In genomic region chr15:41885841-41886240, GRCh38 we compare ENCODE assay signal across 24 cellular contexts. TPM values are rescaled to one million over a fixed set of nuclear protein-coding genes. Genes with fewer than 3 reads are reported as not detected.
DNase-seq lines count a peak whose midpoint lies in the region; ATAC-seq, FAIRE-seq and TF ChIP-seq lines count a peak whose summit lies in the region.
"Had no signal": no experiment of that assay in that cellular context is flagged by ENCODE, and none has a peak within 500 bp of the region (broad histone marks: within the 10 kb centered on the region; RNA-seq: fewer than 3 reads in every experiment).

No MANE protein-coding gene starts in this region.

- H3K9ac ChIP-seq in IMR-90 (ENCODE audit: low read depth, low read length): no peak overlapping the region
- no peak overlapping the region for H3K9ac ChIP-seq in kidney (ENCODE audit: low read length in 2 of 2)
- H3K9ac ChIP-seq in neuronal stem cell (ENCODE audit: low read depth, low read length, poor library complexity): no peak overlapping the region
- H3K9ac ChIP-seq: BLaER1 treated with 17β-estradiol and CSF1 and Interleukin-3, amounts not matched to agents 10 nM and 100 nM had no signal

- no peak overlapping the region for H4K5ac ChIP-seq in IMR-90 (ENCODE audit: low read depth, low read length)

- H3K36me3 ChIP-seq in IMR-90 (ENCODE audit: control insufficient read depth, insufficient read depth, low read length) (no peaks in the 10 kb centered on the region), kidney (ENCODE audit: control insufficient read depth in 1 of 2, insufficient read depth in 2 of 2, low read length in 2 of 2) (no peaks in the 10 kb centered on the region), neuronal stem cell (replicated peaks in 1 of 2; ENCODE audit: control insufficient read depth in 2 of 2, insufficient read depth in 2 of 2, low read length in 2 of 2) (no peaks in the 10 kb centered on the region)
- H3K36me3 ChIP-seq: BLaER1 treated with 17β-estradiol and CSF1 and Interleukin-3, amounts not matched to agents 10 nM and 100 nM had no signal

- peaks cover 8% of the 10 kb centered on the region; the same call in 1 of the 2 replicates for H4K20me1 ChIP-seq in IMR-90 (ENCODE audit: insufficient read depth, low read length)

- H3K27ac ChIP-seq in IMR-90 (ENCODE audit: insufficient read depth, low read length): no peak overlapping the region
- no peak overlapping the region for H3K27ac ChIP-seq in kidney (ENCODE audit: low read depth in 2 of 2, low read length in 2 of 2)
- no peak overlapping the region for H3K27ac ChIP-seq in neuronal stem cell (replicated peaks; ENCODE audit: low read length)
- H3K27ac ChIP-seq: 22Rv1; A549; BLaER1 treated with 17β-estradiol and CSF1 and Interleukin-3, amounts not matched to agents 10 nM and 100 nM; C4-2B had no signal

- ATAC-seq in IMR-90 (ENCODE audit: low read depth) (no peak), HG03354 (IDR thresholded peaks at IDR 0.05; ENCODE audit: poor library complexity, severe bottlenecking, unreplicated experiment) (no peak)
- ATAC-seq in activated naive CD4-positive, alpha-beta T cell treated with anti-CD3 and anti-CD28 coated beads, Interleukin-2, amount 50 U/mL, for 72 hours: no peak
- ATAC-seq: A549; CD8-positive, alpha-beta T cell had no signal

- H2AK5ac ChIP-seq in IMR-90 (ENCODE audit: low read depth, low read length) (no peak overlapping the region), neuronal stem cell (ENCODE audit: low read depth, low read length) (peak overlapping the region; percentile 51)

- H3K4me2 ChIP-seq in IMR-90 (ENCODE audit: low read depth, low read length): no peak overlapping the region
- H3K4me2 ChIP-seq in neuronal stem cell (ENCODE audit: insufficient read depth, low read length, poor library complexity, severe bottlenecking): no peak overlapping the region
- H3K4me2 ChIP-seq: A549; BLaER1 treated with 17β-estradiol and CSF1 and Interleukin-3, amounts not matched to agents 10 nM and 100 nM had no signal

- POLR2A ChIA-PET in IMR-90 (lab: Charles Lee; ENCODE audit: unreplicated experiment): no interaction called here

- no peak for TF ChIP-seq POLR2A in IMR-90 (IDR thresholded peaks at IDR 0.05; ENCODE audit: low read depth, low read length)

- no peak overlapping the region for H3K4me3 Mint-ChIP-seq in chondrocyte (ENCODE audit: unreplicated experiment)
- H3K4me3 Mint-ChIP-seq: B cell; CD4-positive, alpha-beta T cell; CD8-positive, alpha-beta T cell had no signal

- H3K4me3 ChIP-seq in IMR-90 (ENCODE audit: insufficient read depth, low read depth, low read length): no peak overlapping the region
- no peak overlapping the region for H3K4me3 ChIP-seq in kidney (ENCODE audit: low read length in 2 of 2)
- H3K4me3 ChIP-seq in neuronal stem cell (ENCODE audit: low read length in 2 of 2): no peak overlapping the region
- H3K4me3 ChIP-seq: A549; BLaER1 treated with 17β-estradiol and CSF1 and Interleukin-3, amounts not matched to agents 10 nM and 100 nM had no signal

- H2BK120ac ChIP-seq in IMR-90 (ENCODE audit: low read depth, low read length) (no peak overlapping the region), neuronal stem cell (ENCODE audit: low read depth, low read length) (no peak overlapping the region)

- H3K9me1 ChIP-seq in IMR-90 (ENCODE audit: insufficient read depth, low read length): peaks cover 2% of the 10 kb centered on the region; the same call in 1 of the 2 replicates

- in situ Hi-C loops in IMR-90 (cut with MboI; ENCODE audit: low sequenced_read_pairs): no loop called here

- H2AFZ ChIP-seq in IMR-90 (replicated peaks; ENCODE audit: low read length, poor library complexity) (no peak overlapping the region), neuronal stem cell (ENCODE audit: low read length) (no peak overlapping the region)

- H3K9me3 ChIP-seq in IMR-90 (ENCODE audit: control insufficient read depth, insufficient read depth, low read length): no peaks in the 10 kb centered on the region
- H3K9me3 ChIP-seq in kidney (ENCODE audit: control insufficient read depth in 1 of 2, low read length in 2 of 2): no peaks in the 10 kb centered on the region
- peaks cover 0 to 6% of the 10 kb centered on the region in 2 donors for H3K9me3 ChIP-seq in neuronal stem cell (replicated peaks in 1 of 2; ENCODE audit: control insufficient read depth in 2 of 2, insufficient read depth in 1 of 2, low read depth in 1 of 2, low read length in 2 of 2)
- H3K9me3 ChIP-seq: A549; BLaER1 treated with 17β-estradiol and CSF1 and Interleukin-3, amounts not matched to agents 10 nM and 100 nM; Caco-2 had no signal

- H2BK15ac ChIP-seq in IMR-90 (ENCODE audit: low read depth, low read length) (no peak overlapping the region), neuronal stem cell (ENCODE audit: low read length) (no peak overlapping the region)

- H2AK9ac ChIP-seq in IMR-90 (replicated peaks; ENCODE audit: low read depth, low read length, poor library complexity): peak overlapping the region; percentile 19

- 92% methylated on average over 14 of the region's 14 CpGs; no CpG with 5 or more reads in 1 of the 2 experiments for WGBS in IMR-90 (ENCODE audit: extremely low coverage in 2 of 2, insufficient read length in 1 of 2), 2 experiments
- WGBS in neuronal stem cell (ENCODE audit: extremely low coverage in 2 of 2, insufficient read length in 2 of 2, insufficient replicate concordance in 1 of 2), 2 donors: no CpG with 5 or more reads among the region's 14 CpGs

- DNase-seq in IMR-90 (no peak), chondrocyte (ENCODE audit: low spot score) (peak; percentile 82), kidney (peak; percentile 48), neuronal stem cell (ENCODE audit: low spot score) (no peak), NCI-H526 (lab: John Stamatoyannopoulos, UW) (no peak), middle frontal gyrus (ENCODE audit: extremely low spot score, low spot score) (no peak)
- no peak for DNase-seq in activated naive CD4-positive, alpha-beta T cell treated with anti-CD3 and anti-CD28 coated beads, Interleukin-2, amount 50 U/mL, for 72 hours (ENCODE audit: low spot score in 2 of 2)
- DNase-seq: AML-193; Caco-2; Calu3; CD4-positive, alpha-beta T cell; CD8-positive, alpha-beta T cell; DMS79 treated with DMSO at 0.1 percent for 48 hours; GF-D8 had no signal

- H3K4ac ChIP-seq in IMR-90 (ENCODE audit: low read depth, low read length) (no peak overlapping the region), neuronal stem cell (ENCODE audit: low read length) (no peak overlapping the region)

- no peak overlapping the region for H3K27ac Mint-ChIP-seq in chondrocyte (ENCODE audit: unreplicated experiment)
- no peak overlapping the region for H3K27ac Mint-ChIP-seq in activated naive CD4-positive, alpha-beta T cell treated with anti-CD3 and anti-CD28 coated beads, Interleukin-2, amount 50 U/mL, for 72 hours
- H3K27ac Mint-ChIP-seq: B cell; CD4-positive, alpha-beta T cell; CD8-positive, alpha-beta T cell had no signal

- H3K56ac ChIP-seq in IMR-90 (ENCODE audit: extremely low read depth, insufficient read depth, low read length): no peak overlapping the region

- H2BK5ac ChIP-seq in IMR-90 (ENCODE audit: low read depth, low read length, poor library complexity, severe bottlenecking) (no peak overlapping the region), neuronal stem cell (ENCODE audit: low read length) (no peak overlapping the region)

- CTCF ChIA-PET in IMR-90 (lab: Yijun Ruan, JAX): no interaction called here

- no peaks in the 10 kb centered on the region for H3K27me3 Mint-ChIP-seq in chondrocyte (ENCODE audit: low read depth)

- H3K4me1 ChIP-seq in IMR-90 (ENCODE audit: control insufficient read depth, insufficient read depth, low read length) (0 out of 2 replicates have a peak, but pooled peaks cover 2% of the 10 kb centered on the region), kidney (ENCODE audit: control insufficient read depth in 1 of 2, insufficient read depth in 1 of 2, low read depth in 1 of 2, low read length in 2 of 2) (peaks cover 4 to 8% of the 10 kb centered on the region in 2 donors), neuronal stem cell (ENCODE audit: control insufficient read depth in 2 of 2, insufficient read depth in 1 of 2, low read depth in 1 of 2, low read length in 2 of 2) (peaks cover 0 to 8% of the 10 kb centered on the region in 2 donors)
- H3K4me1 ChIP-seq: A549, Caco-2 had no signal

- intact Hi-C loops in IMR-90 (cut with micrococcal nuclease) (no loop called here), kidney (cut with DNase I) (no loop called here)

- H2BK12ac ChIP-seq in neuronal stem cell (ENCODE audit: low read length): peak overlapping the region; percentile 48

- dilution Hi-C loops in IMR-90 (cut with HindIII; ENCODE audit: low sequenced_read_pairs, unreplicated experiment): no loop called here

- H3K23ac ChIP-seq in IMR-90 (ENCODE audit: low read depth, low read length) (no peak overlapping the region), neuronal stem cell (ENCODE audit: low read depth, low read length, poor library complexity) (no peak overlapping the region)

- BruUV-seq in IMR-90 (replicated peaks; lab: Mats Ljungman, UMichigan): no TSS peak

- H3K27me3 ChIP-seq in IMR-90 (ENCODE audit: control insufficient read depth, insufficient read depth, low read length) (peaks cover 17% of the 10 kb centered on the region), neuronal stem cell (ENCODE audit: control insufficient read depth in 3 of 3, insufficient read depth in 3 of 3, low read depth in 1 of 3, low read length in 3 of 3) (peaks cover 2 to 28% (median 21%) of the 10 kb centered on the region in 3 experiments)

- H3K79me1 ChIP-seq in IMR-90 (ENCODE audit: low read depth in 1 of 2, low read length in 2 of 2) (no peaks in the 10 kb centered on the region), neuronal stem cell (ENCODE audit: low read depth, low read length) (no peaks in the 10 kb centered on the region)

- no peak for TF ChIP-seq CTCF in IMR-90 (conservative IDR thresholded peaks at IDR 0.05; ENCODE audit: low read depth, low read length)
- no peak for TF ChIP-seq CTCF in chondrocyte (IDR thresholded peaks at IDR 0.05)
- TF ChIP-seq CTCF in kidney (IDR thresholded peaks at IDR 0.05; ENCODE audit: borderline replicate concordance, extremely low read depth, insufficient read depth): no peak

- H2BK20ac ChIP-seq in IMR-90 (ENCODE audit: low read depth, low read length): no peak overlapping the region

- H3K18ac ChIP-seq in IMR-90 (ENCODE audit: low read depth, low read length): no peak overlapping the region
- no peak overlapping the region for H3K18ac ChIP-seq in neuronal stem cell (ENCODE audit: low read length)

- no peak overlapping the region for H4K8ac ChIP-seq in IMR-90 (ENCODE audit: low read depth in 2 of 2, low read length in 2 of 2)
- H4K8ac ChIP-seq in neuronal stem cell (ENCODE audit: low read depth, low read length): no peak overlapping the region

- no peak for FAIRE-seq in kidney (lab: Jason Lieb, UNC)
- FAIRE-seq: A549, D721Med, G401.6, GM12891, GM19239 had no signal

- H3K36me3 Mint-ChIP-seq in chondrocyte (ENCODE audit: low read depth): peaks cover 2% of the 10 kb centered on the region
- peaks cover 0 to 4% of the 10 kb centered on the region in 2 donors for H3K36me3 Mint-ChIP-seq in activated naive CD4-positive, alpha-beta T cell treated with anti-CD3 and anti-CD28 coated beads, Interleukin-2, amount 50 U/mL, for 72 hours
- H3K36me3 Mint-ChIP-seq: CD8-positive, alpha-beta T cell had no signal

- H3K4me1 Mint-ChIP-seq in chondrocyte (ENCODE audit: low read depth): peaks cover 4% of the 10 kb centered on the region

- H4K91ac ChIP-seq in IMR-90 (ENCODE audit: insufficient read depth, low read depth, low read length) (no peak overlapping the region), neuronal stem cell (ENCODE audit: low read depth, low read length, poor library complexity) (no peak overlapping the region)

- TF ChIP-seq RAD21 in IMR-90 (IDR thresholded peaks at IDR 0.05; ENCODE audit: low read length): no peak

- H3K9me3 Mint-ChIP-seq in chondrocyte (ENCODE audit: low read depth): no peaks in the 10 kb centered on the region
- H3K9me3 Mint-ChIP-seq in activated naive CD4-positive, alpha-beta T cell treated with anti-CD3 and anti-CD28 coated beads, Interleukin-2, amount 50 U/mL, for 72 hours: no peaks in the 10 kb centered on the region
- H3K9me3 Mint-ChIP-seq: CD4-positive, alpha-beta T cell; CD8-positive, alpha-beta T cell had no signal

- no peak overlapping the region for H3K14ac ChIP-seq in IMR-90 (replicated peaks; ENCODE audit: low read depth, low read length)
- H3K14ac ChIP-seq in neuronal stem cell (ENCODE audit: low read length): peak overlapping the region; percentile 27

RNA-seq across cellular contexts. Expression of gene SPTBN5, which starts 8.0 kb away (rescaled TPM):
- total RNA-seq in IMR-90 (2012; rRNA removed) (under 0.01 TPM in 2 replicates), chondrocyte (2.2 to 3.8 TPM (median 2.9 TPM) in 3 replicates), kidney (1.2 TPM)
- polyA plus RNA-seq in IMR-90 (2012; rRNA removed) (0.37 and 0.38 TPM in 2 replicates), kidney (ENCODE audit: insufficient read depth, low read depth, low replicate concordance) (2.6 TPM)
- 0.10 and 0.12 TPM in 2 replicates for polyA plus RNA-seq in IMR-90 (2012; cell fraction: cytosol; rRNA removed)
- polyA plus RNA-seq in IMR-90 (2012; cell fraction: nucleus; rRNA removed; ENCODE audit: low replicate concordance): 2.3 and 3.5 TPM in 2 replicates
- 0.08 TPM for polyA plus RNA-seq in neuronal stem cell (2013, experiment 1 of 2)
- polyA plus RNA-seq in neuronal stem cell (2013, experiment 2 of 2): 0.14 TPM
- 1 to 10 TPM in 1 of 2 donors, under 1 TPM in 1; 0.55 to 1.4 TPM for total RNA-seq in activated naive CD4-positive, alpha-beta T cell treated with anti-CD3 and anti-CD28 coated beads, Interleukin-2, amount 50 U/mL, for 72 hours

RNA-seq across cellular contexts. Expression of gene PLA2G4B, which starts 47.2 kb away (rescaled TPM):
- total RNA-seq in IMR-90 (2012; rRNA removed) (under 0.01 and 0.18 TPM in 2 replicates), chondrocyte (2.1 to 3.4 TPM (median 2.9 TPM) in 3 replicates), kidney (8.3 TPM)
- polyA plus RNA-seq in IMR-90 (2012; rRNA removed) (3.1 and 5.8 TPM in 2 replicates), kidney (ENCODE audit: insufficient read depth, low read depth, low replicate concordance) (4.8 TPM)
- 0.90 and 1.6 TPM in 2 replicates for polyA plus RNA-seq in IMR-90 (2012; cell fraction: cytosol; rRNA removed)
- 31.6 and 69.2 TPM in 2 replicates for polyA plus RNA-seq in IMR-90 (2012; cell fraction: nucleus; rRNA removed; ENCODE audit: low replicate concordance)
- polyA plus RNA-seq in neuronal stem cell (2013, experiment 1 of 2): 16.5 TPM
- 15.9 TPM for polyA plus RNA-seq in neuronal stem cell (2013, experiment 2 of 2)
- total RNA-seq in activated naive CD4-positive, alpha-beta T cell treated with anti-CD3 and anti-CD28 coated beads, Interleukin-2, amount 50 U/mL, for 72 hours: 1 to 10 TPM; 8.3 to 9.4 TPM

RNA-seq across cellular contexts. Expression of gene JMJD7, which starts 57.9 kb away (rescaled TPM):
- total RNA-seq in IMR-90 (2012; rRNA removed) (3.6 and 5.0 TPM in 2 replicates), chondrocyte (4.9 to 5.4 TPM (median 5.2 TPM) in 3 replicates), kidney (16.2 TPM)
- polyA plus RNA-seq in IMR-90 (2012; rRNA removed) (6.3 and 8.1 TPM in 2 replicates), kidney (ENCODE audit: insufficient read depth, low read depth, low replicate concordance) (17.6 TPM)
- 7.9 and 8.2 TPM in 2 replicates for polyA plus RNA-seq in IMR-90 (2012; cell fraction: cytosol; rRNA removed)
- 12.6 and 22.4 TPM in 2 replicates for polyA plus RNA-seq in IMR-90 (2012; cell fraction: nucleus; rRNA removed; ENCODE audit: low replicate concordance)
- 14.4 TPM for polyA plus RNA-seq in neuronal stem cell (2013, experiment 1 of 2)
- 14.3 TPM for polyA plus RNA-seq in neuronal stem cell (2013, experiment 2 of 2)
- total RNA-seq in activated naive CD4-positive, alpha-beta T cell treated with anti-CD3 and anti-CD28 coated beads, Interleukin-2, amount 50 U/mL, for 72 hours: 10 to 100 TPM; 13.5 to 17.7 TPM

Comparison
In these comparisons a context has a peak if more than half of its experiments do, and no peak if none do; other contexts are left out.
1. DNase-seq: peak in chondrocyte (single experiment) and kidney (single experiment); none in IMR-90 (single experiment), neuronal stem cell (single experiment), activated naive CD4-positive, alpha-beta T cell treated with anti-CD3 and anti-CD28 coated beads, Interleukin-2, amount 50 U/mL, for 72 hours (0 of 2), NCI-H526 (0 of 2) and middle frontal gyrus (single experiment).